9 cellular contexts compared by ENCODE assay signal in the genomic region with DNA sequence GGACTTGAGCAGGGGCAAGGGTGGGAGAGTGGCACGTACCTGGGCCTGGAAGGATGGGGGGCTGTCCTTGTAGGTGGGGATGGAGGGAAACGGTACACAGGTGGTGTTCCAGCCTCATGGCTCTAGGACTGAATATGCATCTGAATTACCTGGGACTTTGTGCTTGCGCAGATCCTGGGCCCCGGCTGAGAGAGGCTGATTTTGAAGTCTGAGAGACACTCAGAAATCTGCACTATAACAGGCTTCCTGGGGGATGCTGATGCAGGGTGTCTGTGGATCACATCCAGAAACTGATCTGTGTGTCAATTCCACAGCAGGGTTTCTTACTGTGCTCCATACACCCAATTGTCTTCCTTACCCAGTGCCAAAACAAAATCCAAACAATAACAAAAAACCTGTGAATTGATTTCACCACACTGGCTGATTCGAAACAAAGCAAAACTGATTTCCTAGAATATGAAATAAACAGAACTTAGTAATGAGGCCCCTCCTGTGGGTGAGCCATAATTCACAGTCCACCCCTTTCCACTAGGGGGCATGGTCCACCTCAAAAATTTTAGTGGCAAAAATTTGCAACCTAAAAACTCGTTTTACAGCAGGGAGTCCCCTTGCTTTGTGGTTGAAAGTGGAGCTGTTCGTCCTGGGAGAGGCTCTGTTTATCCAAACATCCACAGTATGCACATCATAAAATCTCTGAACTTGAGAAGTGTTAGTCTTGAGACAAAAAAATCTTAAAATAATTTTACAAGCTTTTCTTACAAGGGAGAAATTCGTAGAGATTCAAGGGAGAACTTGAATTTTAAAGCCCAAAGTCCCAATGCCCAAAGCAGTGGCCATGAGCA. TPM values are rescaled to one million over a fixed set of nuclear protein-coding genes. Genes with fewer than 3 reads are reported as not detected.
DNase-seq lines count a peak whose midpoint lies in the region; ATAC-seq and TF ChIP-seq lines count a peak whose summit lies in the region.
"Had no signal": no experiment of that assay in that cellular context is flagged by ENCODE, and none has a peak within 500 bp of the region (broad histone marks: within the 10 kb centered on the region; RNA-seq: fewer than 3 reads in every experiment).

No MANE protein-coding gene starts in this region.

- no peaks in the 10 kb centered on the region for H3K9me2 ChIP-seq in hepatocyte (replicated peaks; ENCODE audit: insufficient read depth)

- H3K27ac Mint-ChIP-seq in T-cell, result peak overlapping the region in 1 of 2 donors; percentile 57

- no peaks in the 10 kb centered on the region for H3K4me1 ChIP-seq in HAP-1
- H3K4me1 ChIP-seq in hepatocyte (ENCODE audit: insufficient read depth), result peaks cover 5% of the 10 kb centered on the region

- H2AFZ ChIP-seq in hepatocyte, result no peak overlapping the region

- no peaks in the 10 kb centered on the region for H3K9me3 ChIP-seq in HAP-1
- H3K9me3 ChIP-seq in hepatocyte (ENCODE audit: low read depth), result no peaks in the 10 kb centered on the region

- no peak overlapping the region for H3K4me2 ChIP-seq in hepatocyte

- H3K27ac ChIP-seq in hepatocyte, result no peak overlapping the region

- 60% methylated on average over 8 of the region's 8 CpGs for WGBS in hepatocyte (ENCODE audit: low lambda C conversion rate, missing lambda C conversion rate)

- peaks cover 6 to 9% (median 8%) of the 10 kb centered on the region in 3 donors for H3K4me1 Mint-ChIP-seq in T-cell

- CTCF ChIA-PET in BJ (lab: Yijun Ruan, JAX) (interaction anchor here (0.6 to 7.9 kb wide), 37 partner anchors 9 to 786 kb away, joined by 3 to 92 read pairs (median 4); a partner anchor contains a TSS), T-cell (lab: Charles Lee) (interaction anchor here (0.5 to 3.4 kb wide), 15 partner anchors 10 to 800 kb away, joined by 3 to 41 read pairs (median 4); no protein-coding TSS in a partner anchor)

- H3K4me3 Mint-ChIP-seq in T-cell, result no peak overlapping the region
- H3K4me3 Mint-ChIP-seq: IgD-negative memory B cell had no signal

- DNase-seq in BJ (ENCODE audit: low read depth), result peak; percentile 49
- peak; percentile 47 to 58 for DNase-seq in HAP-1 (ENCODE audit: low spot score in 2 of 2)
- DNase-seq in T-cell, result peak; percentile 19 to 70 (median 54)
- peak in 35 of 58 donors; percentile 3 to 70 (median 29) for DNase-seq in anterior cingulate cortex (lab: John Stamatoyannopoulos, UW)
- DNase-seq in hepatocyte (ENCODE audit: low spot score), result peak; percentile 70
- DNase-seq in stimulated activated CD4-positive, alpha-beta T cell treated with anti-CD3 and anti-CD28 coated beads, Interleukin-12 subunit alpha, Interleukin-12 subunit beta, amount 100 ng/mL, for 24 hours (ENCODE audit: low read depth in 2 of 2), result peak; percentile 9 to 38

- H3K36me3 Mint-ChIP-seq in T-cell, result no peaks in the 10 kb centered on the region
- H3K36me3 Mint-ChIP-seq: IgD-negative memory B cell had no signal

- POLR2A ChIA-PET in BJ (lab: Charles Lee) (no interaction called here), T-cell (lab: Charles Lee) (interaction anchor here in 1 of 2 donors (0.5 kb wide), 1 partner anchor 66 kb away, joined by 3 read pairs; no protein-coding TSS in a partner anchor)

- peak; percentile 83 for TF ChIP-seq CTCF in BJ (IDR thresholded peaks at IDR 0.05; ENCODE audit: insufficient read depth, low read depth, low read length)
- peak; percentile 76 for TF ChIP-seq CTCF in hepatocyte (IDR thresholded peaks at IDR 0.05; ENCODE audit: poor library complexity)

- H3K4me3 ChIP-seq in BJ (ENCODE audit: low read depth, low read length), result no peak overlapping the region
- H3K4me3 ChIP-seq in HAP-1, result no peak overlapping the region
- H3K4me3 ChIP-seq in hepatocyte, result no peak overlapping the region

- no peaks in the 10 kb centered on the region for H3K79me2 ChIP-seq in hepatocyte

- H4K20me1 ChIP-seq in hepatocyte (ENCODE audit: insufficient read depth, poor library complexity, severe bottlenecking), result no peaks in the 10 kb centered on the region

- no peaks in the 10 kb centered on the region for H3K27me3 Mint-ChIP-seq in T-cell

- H3K36me3 ChIP-seq in BJ (ENCODE audit: control insufficient read depth, insufficient read depth, low read length) (no peaks in the 10 kb centered on the region), HAP-1 (replicated peaks) (no peaks in the 10 kb centered on the region), hepatocyte (replicated peaks; ENCODE audit: insufficient read depth, low read depth) (no peaks in the 10 kb centered on the region)

- ATAC-seq in T-cell (replicated peaks in 1 of 4) (peak; percentile 66 to 84 (median 72)), GM19324 (IDR thresholded peaks at IDR 0.05; ENCODE audit: low FRiP score, unreplicated experiment) (no peak), GM21526 (IDR thresholded peaks at IDR 0.05; ENCODE audit: low FRiP score, unreplicated experiment) (no peak)

- no peaks in the 10 kb centered on the region for H3K9me3 Mint-ChIP-seq in T-cell
- H3K9me3 Mint-ChIP-seq: IgD-negative memory B cell had no signal

- H3K27me3 ChIP-seq in BJ (ENCODE audit: control insufficient read depth, insufficient read depth, low read length), result no peaks in the 10 kb centered on the region
- H3K27me3 ChIP-seq in HAP-1 (ENCODE audit: low read depth), result no peaks in the 10 kb centered on the region
- H3K27me3 ChIP-seq in hepatocyte, result no peaks in the 10 kb centered on the region

- in situ Hi-C loops in HAP-1 (cut with MboI; ENCODE audit: low sequenced_read_pairs), result no loop called here

RNA-seq across cellular contexts. Expression of a gene that starts 32.0 kb away (rescaled TPM):
- polyA plus RNA-seq in BJ (2011; rRNA removed), result 18.6 and 31.2 TPM in 2 replicates
- 8.7 and 11.8 TPM in 2 replicates for polyA minus RNA-seq in BJ (2011; rRNA and poly(A)+ RNA removed)
- total RNA-seq in T-cell, result 10 to 100 TPM; 36.8 to 58.6 (median 40.5) TPM
- 60.9 and 62.6 TPM in 2 replicates for total RNA-seq in hepatocyte
- 54.0 and 60.2 TPM in 2 replicates for polyA plus RNA-seq in hepatocyte

Comparison
In these comparisons a context has a peak if more than half of its experiments do, and no peak if none do; other contexts are left out.
1. ATAC-seq: peak in T-cell (4 of 4); none in GM19324 (single experiment) and GM21526 (single experiment).
2. Peak in every context shown above with its lines, with median percentiles within 50 percentile points of each other: DNase-seq.